Comparison of ENCODE assay signal across 1 cellular context in the genomic region with DNA sequence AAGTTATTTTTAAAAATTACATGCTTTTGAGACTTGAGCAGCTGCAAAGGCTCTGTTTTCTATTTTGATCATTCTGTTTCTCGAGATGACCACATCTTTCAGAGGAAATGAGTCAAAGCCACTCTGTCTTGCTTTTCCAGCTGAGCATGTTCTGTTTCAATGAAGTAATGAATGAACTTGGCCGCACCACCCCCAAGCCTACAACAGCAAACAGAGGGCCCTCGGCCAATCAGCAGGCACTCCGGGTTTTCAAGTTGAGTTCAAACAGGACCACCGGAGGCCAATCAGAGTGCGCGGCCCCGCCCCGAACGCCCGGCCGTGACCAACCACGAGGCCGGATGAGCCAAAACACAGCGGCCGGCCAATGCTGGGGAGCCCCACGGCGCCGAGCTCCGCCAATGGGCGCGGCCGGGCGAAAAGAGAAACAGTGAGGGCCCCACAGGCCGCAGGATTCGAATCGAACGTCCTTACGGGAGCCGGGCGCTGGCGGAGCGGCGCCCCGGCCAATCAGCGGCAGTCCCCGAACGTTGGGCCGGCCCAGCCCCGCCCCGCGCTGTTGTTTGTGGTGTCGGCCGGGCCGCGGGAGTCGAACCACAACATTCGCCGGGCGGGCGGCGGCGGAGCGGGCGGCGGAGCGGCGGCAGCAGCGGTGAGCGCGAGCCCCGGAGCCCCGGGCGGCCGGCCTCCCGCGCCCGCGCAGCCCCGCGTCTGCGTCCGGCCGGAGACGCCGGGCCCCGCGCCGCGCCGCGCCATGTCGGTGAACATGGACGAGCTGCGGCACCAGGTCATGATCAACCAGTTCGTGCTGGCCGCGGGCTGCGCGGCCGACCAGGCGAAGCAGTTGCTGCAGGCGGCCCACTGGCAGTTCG.
A peak's percentile ranks its signal among the peaks of the same experiment; 100 is the strongest.
TF ChIP-seq lines count a peak whose summit lies in the region.

A gene (plus strand): TSS at position 594 of the 869 bp plus-strand sequence. CDS start 158 bp downstream, at position 752.

TF ChIP-seq in HepG2, 621 proteins besides CTCF, POLR2A, EP300 and RAD21 (continued from another document and continues in another):
- TF ChIP-seq, protein P1, sequence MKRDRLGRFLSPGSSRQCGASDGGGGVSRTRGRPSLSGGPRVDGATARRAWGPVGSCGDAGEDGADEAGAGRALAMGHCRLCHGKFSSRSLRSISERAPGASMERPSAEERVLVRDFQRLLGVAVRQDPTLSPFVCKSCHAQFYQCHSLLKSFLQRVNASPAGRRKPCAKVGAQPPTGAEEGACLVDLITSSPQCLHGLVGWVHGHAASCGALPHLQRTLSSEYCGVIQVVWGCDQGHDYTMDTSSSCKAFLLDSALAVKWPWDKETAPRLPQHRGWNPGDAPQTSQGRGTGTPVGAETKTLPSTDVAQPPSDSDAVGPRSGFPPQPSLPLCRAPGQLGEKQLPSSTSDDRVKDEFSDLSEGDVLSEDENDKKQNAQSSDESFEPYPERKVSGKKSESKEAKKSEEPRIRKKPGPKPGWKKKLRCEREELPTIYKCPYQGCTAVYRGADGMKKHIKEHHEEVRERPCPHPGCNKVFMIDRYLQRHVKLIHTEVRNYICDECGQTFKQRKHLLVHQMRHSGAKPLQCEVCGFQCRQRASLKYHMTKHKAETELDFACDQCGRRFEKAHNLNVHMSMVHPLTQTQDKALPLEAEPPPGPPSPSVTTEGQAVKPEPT (CRISPR knock-in tag; IDR thresholded peaks at IDR 0.05; ENCODE audit: low read depth), result no peak
- TF ChIP-seq, protein P2, sequence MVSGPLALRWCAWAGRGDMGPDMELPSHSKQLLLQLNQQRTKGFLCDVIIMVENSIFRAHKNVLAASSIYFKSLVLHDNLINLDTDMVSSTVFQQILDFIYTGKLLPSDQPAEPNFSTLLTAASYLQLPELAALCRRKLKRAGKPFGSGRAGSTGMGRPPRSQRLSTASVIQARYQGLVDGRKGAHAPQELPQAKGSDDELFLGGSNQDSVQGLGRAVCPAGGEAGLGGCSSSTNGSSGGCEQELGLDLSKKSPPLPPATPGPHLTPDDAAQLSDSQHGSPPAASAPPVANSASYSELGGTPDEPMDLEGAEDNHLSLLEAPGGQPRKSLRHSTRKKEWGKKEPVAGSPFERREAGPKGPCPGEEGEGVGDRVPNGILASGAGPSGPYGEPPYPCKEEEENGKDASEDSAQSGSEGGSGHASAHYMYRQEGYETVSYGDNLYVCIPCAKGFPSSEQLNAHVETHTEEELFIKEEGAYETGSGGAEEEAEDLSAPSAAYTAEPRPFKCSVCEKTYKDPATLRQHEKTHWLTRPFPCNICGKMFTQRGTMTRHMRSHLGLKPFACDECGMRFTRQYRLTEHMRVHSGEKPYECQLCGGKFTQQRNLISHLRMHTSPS (CRISPR knock-in tag; IDR thresholded peaks at IDR 0.05; ENCODE audit: low read depth), result no peak
- TF ChIP-seq ZNF619 (CRISPR knock-in tag; IDR thresholded peaks at IDR 0.05) (no peak), ZNF207 (IDR thresholded peaks at IDR 0.05; ENCODE audit: borderline replicate concordance) (no peak), SRY (CRISPR knock-in tag; IDR thresholded peaks at IDR 0.05) (no peak), KAT8 (CRISPR knock-in tag; IDR thresholded peaks at IDR 0.05) (peak; percentile 69), NCOA2 (CRISPR knock-in tag; IDR thresholded peaks at IDR 0.05) (no peak), CHD4 (IDR thresholded peaks at IDR 0.05; ENCODE audit: borderline replicate concordance, low read length) (no peak), RFX5 (IDR thresholded peaks at IDR 0.05; ENCODE audit: low read depth, low read length) (peak; percentile 75), ZBTB8A (CRISPR knock-in tag; IDR thresholded peaks at IDR 0.05; ENCODE audit: borderline replicate concordance, low read depth) (no peak), ZNF326 (CRISPR knock-in tag; IDR thresholded peaks at IDR 0.05; ENCODE audit: borderline replicate concordance) (no peak), ESRRA (CRISPR knock-in tag; IDR thresholded peaks at IDR 0.05; ENCODE audit: low read depth) (0 out of 2 replicates have a peak, but pooled peaks have one; percentile 56), ZNF75D (CRISPR knock-in tag; IDR thresholded peaks at IDR 0.05; ENCODE audit: borderline replicate concordance) (no peak), NFIC (IDR thresholded peaks at IDR 0.05; ENCODE audit: low read length) (no peak), MXD4 (CRISPR knock-in tag; IDR thresholded peaks at IDR 0.05) (no peak), FOSL1 (CRISPR knock-in tag; IDR thresholded peaks at IDR 0.05; ENCODE audit: borderline replicate concordance) (no peak), ASH2L (IDR thresholded peaks at IDR 0.05; ENCODE audit: insufficient read length, low read depth, low read length) (peak; percentile 65), SP140L (CRISPR knock-in tag; IDR thresholded peaks at IDR 0.05; ENCODE audit: borderline replicate concordance) (no peak), PCBP2 (optimal IDR thresholded peaks at IDR 0.05; ENCODE audit: low read depth, low read length, poor library complexity, severe bottlenecking) (no peak), EEA1 (CRISPR knock-in tag; IDR thresholded peaks at IDR 0.05; ENCODE audit: borderline replicate concordance) (no peak), BRD4 (CRISPR knock-in tag; IDR thresholded peaks at IDR 0.05) (no peak), KDM2A (CRISPR knock-in tag; IDR thresholded peaks at IDR 0.05; ENCODE audit: borderline replicate concordance, low read depth) (peak; percentile 21; the same call in 1 of the 2 replicates), NFKB2 (CRISPR knock-in tag; IDR thresholded peaks at IDR 0.05; ENCODE audit: borderline replicate concordance) (peak; percentile 44; the same call in 1 of the 2 replicates), ZNF598 (CRISPR knock-in tag; IDR thresholded peaks at IDR 0.05; ENCODE audit: borderline replicate concordance) (no peak), ZEB1 (IDR thresholded peaks at IDR 0.05; ENCODE audit: insufficient replicate concordance, low read depth) (no peak), ARNT (IDR thresholded peaks at IDR 0.05) (no peak), BCL6 (CRISPR knock-in tag; IDR thresholded peaks at IDR 0.05) (no peak; the same call in 1 of the 2 replicates)
- TF ChIP-seq, protein P3, sequence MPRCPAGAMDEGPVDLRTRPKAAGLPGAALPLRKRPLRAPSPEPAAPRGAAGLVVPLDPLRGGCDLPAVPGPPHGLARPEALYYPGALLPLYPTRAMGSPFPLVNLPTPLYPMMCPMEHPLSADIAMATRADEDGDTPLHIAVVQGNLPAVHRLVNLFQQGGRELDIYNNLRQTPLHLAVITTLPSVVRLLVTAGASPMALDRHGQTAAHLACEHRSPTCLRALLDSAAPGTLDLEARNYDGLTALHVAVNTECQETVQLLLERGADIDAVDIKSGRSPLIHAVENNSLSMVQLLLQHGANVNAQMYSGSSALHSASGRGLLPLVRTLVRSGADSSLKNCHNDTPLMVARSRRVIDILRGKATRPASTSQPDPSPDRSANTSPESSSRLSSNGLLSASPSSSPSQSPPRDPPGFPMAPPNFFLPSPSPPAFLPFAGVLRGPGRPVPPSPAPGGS (CRISPR knock-in tag; IDR thresholded peaks at IDR 0.05), result no peak
- TF ChIP-seq, protein P4, sequence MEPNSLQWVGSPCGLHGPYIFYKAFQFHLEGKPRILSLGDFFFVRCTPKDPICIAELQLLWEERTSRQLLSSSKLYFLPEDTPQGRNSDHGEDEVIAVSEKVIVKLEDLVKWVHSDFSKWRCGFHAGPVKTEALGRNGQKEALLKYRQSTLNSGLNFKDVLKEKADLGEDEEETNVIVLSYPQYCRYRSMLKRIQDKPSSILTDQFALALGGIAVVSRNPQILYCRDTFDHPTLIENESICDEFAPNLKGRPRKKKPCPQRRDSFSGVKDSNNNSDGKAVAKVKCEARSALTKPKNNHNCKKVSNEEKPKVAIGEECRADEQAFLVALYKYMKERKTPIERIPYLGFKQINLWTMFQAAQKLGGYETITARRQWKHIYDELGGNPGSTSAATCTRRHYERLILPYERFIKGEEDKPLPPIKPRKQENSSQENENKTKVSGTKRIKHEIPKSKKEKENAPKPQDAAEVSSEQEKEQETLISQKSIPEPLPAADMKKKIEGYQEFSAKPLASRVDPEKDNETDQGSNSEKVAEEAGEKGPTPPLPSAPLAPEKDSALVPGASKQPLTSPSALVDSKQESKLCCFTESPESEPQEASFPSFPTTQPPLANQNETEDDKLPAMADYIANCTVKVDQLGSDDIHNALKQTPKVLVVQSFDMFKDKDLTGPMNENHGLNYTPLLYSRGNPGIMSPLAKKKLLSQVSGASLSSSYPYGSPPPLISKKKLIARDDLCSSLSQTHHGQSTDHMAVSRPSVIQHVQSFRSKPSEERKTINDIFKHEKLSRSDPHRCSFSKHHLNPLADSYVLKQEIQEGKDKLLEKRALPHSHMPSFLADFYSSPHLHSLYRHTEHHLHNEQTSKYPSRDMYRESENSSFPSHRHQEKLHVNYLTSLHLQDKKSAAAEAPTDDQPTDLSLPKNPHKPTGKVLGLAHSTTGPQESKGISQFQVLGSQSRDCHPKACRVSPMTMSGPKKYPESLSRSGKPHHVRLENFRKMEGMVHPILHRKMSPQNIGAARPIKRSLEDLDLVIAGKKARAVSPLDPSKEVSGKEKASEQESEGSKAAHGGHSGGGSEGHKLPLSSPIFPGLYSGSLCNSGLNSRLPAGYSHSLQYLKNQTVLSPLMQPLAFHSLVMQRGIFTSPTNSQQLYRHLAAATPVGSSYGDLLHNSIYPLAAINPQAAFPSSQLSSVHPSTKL (CRISPR knock-in tag; IDR thresholded peaks at IDR 0.05), result peak; percentile 45
- TF ChIP-seq, protein P5, sequence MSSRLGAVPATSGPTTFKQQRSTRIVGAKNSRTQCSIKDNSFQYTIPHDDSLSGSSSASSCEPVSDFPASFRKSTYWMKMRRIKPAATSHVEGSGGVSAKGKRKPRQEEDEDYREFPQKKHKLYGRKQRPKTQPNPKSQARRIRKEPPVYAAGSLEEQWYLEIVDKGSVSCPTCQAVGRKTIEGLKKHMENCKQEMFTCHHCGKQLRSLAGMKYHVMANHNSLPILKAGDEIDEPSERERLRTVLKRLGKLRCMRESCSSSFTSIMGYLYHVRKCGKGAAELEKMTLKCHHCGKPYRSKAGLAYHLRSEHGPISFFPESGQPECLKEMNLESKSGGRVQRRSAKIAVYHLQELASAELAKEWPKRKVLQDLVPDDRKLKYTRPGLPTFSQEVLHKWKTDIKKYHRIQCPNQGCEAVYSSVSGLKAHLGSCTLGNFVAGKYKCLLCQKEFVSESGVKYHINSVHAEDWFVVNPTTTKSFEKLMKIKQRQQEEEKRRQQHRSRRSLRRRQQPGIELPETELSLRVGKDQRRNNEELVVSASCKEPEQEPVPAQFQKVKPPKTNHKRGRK (CRISPR knock-in tag; IDR thresholded peaks at IDR 0.05), result no peak
- TF ChIP-seq, protein P6, sequence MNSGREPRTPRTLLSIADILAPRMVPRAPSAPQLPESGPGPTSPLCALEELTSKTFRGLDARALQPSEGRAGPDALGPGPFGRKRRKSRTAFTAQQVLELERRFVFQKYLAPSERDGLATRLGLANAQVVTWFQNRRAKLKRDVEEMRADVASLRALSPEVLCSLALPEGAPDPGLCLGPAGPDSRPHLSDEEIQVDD (CRISPR knock-in tag; IDR thresholded peaks at IDR 0.05; ENCODE audit: borderline replicate concordance), result no peak
- TF ChIP-seq, protein P7, sequence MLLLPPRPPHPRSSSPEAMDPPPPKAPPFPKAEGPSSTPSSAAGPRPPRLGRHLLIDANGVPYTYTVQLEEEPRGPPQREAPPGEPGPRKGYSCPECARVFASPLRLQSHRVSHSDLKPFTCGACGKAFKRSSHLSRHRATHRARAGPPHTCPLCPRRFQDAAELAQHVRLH (CRISPR knock-in tag; IDR thresholded peaks at IDR 0.05; ENCODE audit: borderline replicate concordance, low read depth), result 0 out of 2 replicates have a peak, but pooled peaks have one; percentile 25
- TF ChIP-seq, protein P8, sequence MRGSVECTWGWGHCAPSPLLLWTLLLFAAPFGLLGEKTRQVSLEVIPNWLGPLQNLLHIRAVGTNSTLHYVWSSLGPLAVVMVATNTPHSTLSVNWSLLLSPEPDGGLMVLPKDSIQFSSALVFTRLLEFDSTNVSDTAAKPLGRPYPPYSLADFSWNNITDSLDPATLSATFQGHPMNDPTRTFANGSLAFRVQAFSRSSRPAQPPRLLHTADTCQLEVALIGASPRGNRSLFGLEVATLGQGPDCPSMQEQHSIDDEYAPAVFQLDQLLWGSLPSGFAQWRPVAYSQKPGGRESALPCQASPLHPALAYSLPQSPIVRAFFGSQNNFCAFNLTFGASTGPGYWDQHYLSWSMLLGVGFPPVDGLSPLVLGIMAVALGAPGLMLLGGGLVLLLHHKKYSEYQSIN (CRISPR knock-in tag; IDR thresholded peaks at IDR 0.05; ENCODE audit: borderline replicate concordance), result no peak
- TF ChIP-seq, protein P9, sequence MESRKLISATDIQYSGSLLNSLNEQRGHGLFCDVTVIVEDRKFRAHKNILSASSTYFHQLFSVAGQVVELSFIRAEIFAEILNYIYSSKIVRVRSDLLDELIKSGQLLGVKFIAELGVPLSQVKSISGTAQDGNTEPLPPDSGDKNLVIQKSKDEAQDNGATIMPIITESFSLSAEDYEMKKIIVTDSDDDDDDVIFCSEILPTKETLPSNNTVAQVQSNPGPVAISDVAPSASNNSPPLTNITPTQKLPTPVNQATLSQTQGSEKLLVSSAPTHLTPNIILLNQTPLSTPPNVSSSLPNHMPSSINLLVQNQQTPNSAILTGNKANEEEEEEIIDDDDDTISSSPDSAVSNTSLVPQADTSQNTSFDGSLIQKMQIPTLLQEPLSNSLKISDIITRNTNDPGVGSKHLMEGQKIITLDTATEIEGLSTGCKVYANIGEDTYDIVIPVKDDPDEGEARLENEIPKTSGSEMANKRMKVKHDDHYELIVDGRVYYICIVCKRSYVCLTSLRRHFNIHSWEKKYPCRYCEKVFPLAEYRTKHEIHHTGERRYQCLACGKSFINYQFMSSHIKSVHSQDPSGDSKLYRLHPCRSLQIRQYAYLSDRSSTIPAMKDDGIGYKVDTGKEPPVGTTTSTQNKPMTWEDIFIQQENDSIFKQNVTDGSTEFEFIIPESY (CRISPR knock-in tag; IDR thresholded peaks at IDR 0.05), result no peak
- TF ChIP-seq, protein P10, sequence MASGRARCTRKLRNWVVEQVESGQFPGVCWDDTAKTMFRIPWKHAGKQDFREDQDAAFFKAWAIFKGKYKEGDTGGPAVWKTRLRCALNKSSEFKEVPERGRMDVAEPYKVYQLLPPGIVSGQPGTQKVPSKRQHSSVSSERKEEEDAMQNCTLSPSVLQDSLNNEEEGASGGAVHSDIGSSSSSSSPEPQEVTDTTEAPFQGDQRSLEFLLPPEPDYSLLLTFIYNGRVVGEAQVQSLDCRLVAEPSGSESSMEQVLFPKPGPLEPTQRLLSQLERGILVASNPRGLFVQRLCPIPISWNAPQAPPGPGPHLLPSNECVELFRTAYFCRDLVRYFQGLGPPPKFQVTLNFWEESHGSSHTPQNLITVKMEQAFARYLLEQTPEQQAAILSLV (CRISPR knock-in tag; IDR thresholded peaks at IDR 0.05; ENCODE audit: borderline replicate concordance), result no peak
- TF ChIP-seq, protein P11, sequence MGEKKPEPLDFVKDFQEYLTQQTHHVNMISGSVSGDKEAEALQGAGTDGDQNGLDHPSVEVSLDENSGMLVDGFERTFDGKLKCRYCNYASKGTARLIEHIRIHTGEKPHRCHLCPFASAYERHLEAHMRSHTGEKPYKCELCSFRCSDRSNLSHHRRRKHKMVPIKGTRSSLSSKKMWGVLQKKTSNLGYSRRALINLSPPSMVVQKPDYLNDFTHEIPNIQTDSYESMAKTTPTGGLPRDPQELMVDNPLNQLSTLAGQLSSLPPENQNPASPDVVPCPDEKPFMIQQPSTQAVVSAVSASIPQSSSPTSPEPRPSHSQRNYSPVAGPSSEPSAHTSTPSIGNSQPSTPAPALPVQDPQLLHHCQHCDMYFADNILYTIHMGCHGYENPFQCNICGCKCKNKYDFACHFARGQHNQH (CRISPR knock-in tag; IDR thresholded peaks at IDR 0.05), result peak; percentile 49; the same call in 1 of the 2 replicates
